12 cellular contexts compared by ENCODE assay signal in genomic region chr11:115616941-115617340, GRCh38.
DNase-seq lines count a peak whose midpoint lies in the region; ATAC-seq and TF ChIP-seq lines count a peak whose summit lies in the region.
"Had no signal": no experiment of that assay in that cellular context is flagged by ENCODE, and none has a peak within 500 bp of the region (broad histone marks: within the 10 kb centered on the region; RNA-seq: fewer than 3 reads in every experiment).

No MANE protein-coding gene starts in this region.

- 0 out of 2 replicates have a peak, but pooled peaks cover 3% of the 10 kb centered on the region for H3K9me3 ChIP-seq in AG04450 (ENCODE audit: control insufficient read depth, insufficient read depth, low read length)
- H3K9me3 ChIP-seq in adipocyte (ENCODE audit: control insufficient read depth, low read length), result peaks cover 7% of the 10 kb centered on the region
- H3K9me3 ChIP-seq: gastrocnemius medialis had no signal

- peak overlapping the region; percentile 47 for H3K27ac ChIP-seq in AG04450 (ENCODE audit: low read depth, low read length)
- H3K27ac ChIP-seq: gastrocnemius medialis had no signal

- H3K27me3 Mint-ChIP-seq in T-helper 2 cell treated with Interferon-gamma antibody and Interleukin-4, amounts not matched to agents 5 μg/mL and 100 μg/mL, for 36 hours (ENCODE audit: low read depth), result no peaks in the 10 kb centered on the region

- no peak overlapping the region for H3K4me3 ChIP-seq in AG04450 (ENCODE audit: low read depth, low read length)
- H3K4me3 ChIP-seq in adipocyte (ENCODE audit: low read length), result no peak overlapping the region
- H3K4me3 ChIP-seq: gastrocnemius medialis had no signal

- POLR2A ChIA-PET in AG04450 (lab: Yijun Ruan, JAX), result interaction anchor here (2.2 kb wide), 1 partner anchor 337 kb away, joined by 4 read pairs; no protein-coding TSS in a partner anchor
- POLR2A ChIA-PET in HEK293T (lab: Yijun Ruan, JAX), result no interaction called here

- no peaks in the 10 kb centered on the region for H3K36me3 Mint-ChIP-seq in T-helper 2 cell treated with Interferon-gamma antibody and Interleukin-4, amounts not matched to agents 5 μg/mL and 100 μg/mL, for 36 hours (ENCODE audit: low read depth)

- H3K9me3 Mint-ChIP-seq in T-helper 2 cell treated with Interferon-gamma antibody and Interleukin-4, amounts not matched to agents 5 μg/mL and 100 μg/mL, for 36 hours, result no peaks in the 10 kb centered on the region

- TF ChIP-seq CTCF in AG04450 (IDR thresholded peaks at IDR 0.05; ENCODE audit: low read depth, low read length), result no peak

- H3K27me3 ChIP-seq in AG04450 (ENCODE audit: control insufficient read depth, insufficient read depth, low read length), result no peaks in the 10 kb centered on the region
- H3K27me3 ChIP-seq in adipocyte (replicated peaks; ENCODE audit: control insufficient read depth, insufficient read depth, low read length), result peaks cover 30% of the 10 kb centered on the region
- H3K27me3 ChIP-seq: gastrocnemius medialis had no signal

- no peaks in the 10 kb centered on the region for H3K4me1 Mint-ChIP-seq in T-helper 2 cell treated with Interferon-gamma antibody and Interleukin-4, amounts not matched to agents 5 μg/mL and 100 μg/mL, for 36 hours (ENCODE audit: low read depth)

- CTCF ChIA-PET in AG04450 (lab: Charles Lee), result interaction anchor here (0.9 kb wide), 2 partner anchors 111 to 113 kb away, joined by 3 read pairs; partner anchors contain the start of gene CADM1
- CTCF ChIA-PET in HEK293T (lab: Yijun Ruan, JAX), result interaction anchor here (0.6 kb wide), 1 partner anchor 417 kb away, joined by 3 read pairs; no protein-coding TSS in a partner anchor

- peaks cover 9% of the 10 kb centered on the region for H3K4me1 ChIP-seq in adipocyte (ENCODE audit: control insufficient read depth, insufficient read depth, low read length)

- peak; percentile 41 for DNase-seq in AG04450 (ENCODE audit: low read depth, low spot score)
- DNase-seq in HEK293T (ENCODE audit: extremely low spot score), result no peak
- DNase-seq in adipocyte (ENCODE audit: low read depth), result peak; percentile 34
- DNase-seq in left cardiac atrium, result peak; percentile 34
- no peak for DNase-seq in T-helper 2 cell treated with Interferon-gamma antibody and Interleukin-4, amounts not matched to agents 5 μg/mL and 100 μg/mL, for 36 hours (ENCODE audit: low spot score)
- no peak for DNase-seq in NCI-H1092 treated with DMSO at 0.1 percent for 48 hours (lab: John Stamatoyannopoulos, UW)
- DNase-seq: activated CD4-positive, alpha-beta T cell treated with anti-CD3 and anti-CD28 coated beads, Interleukin-2, amount 50 U/mL, for 1 hour; C1 segment of cervical spinal cord; gastrocnemius medialis; NCI-H1694 had no signal

- no peak overlapping the region for H3K9ac ChIP-seq in adipocyte (ENCODE audit: low read length)

- no peaks in the 10 kb centered on the region for H3K36me3 ChIP-seq in adipocyte (ENCODE audit: control insufficient read depth, insufficient read depth, low read length, severe bottlenecking)
- H3K36me3 ChIP-seq: gastrocnemius medialis had no signal

- H3K4me3 Mint-ChIP-seq in T-helper 2 cell treated with Interferon-gamma antibody and Interleukin-4, amounts not matched to agents 5 μg/mL and 100 μg/mL, for 36 hours, result no peak overlapping the region

- no peak overlapping the region for H3K27ac Mint-ChIP-seq in T-helper 2 cell treated with Interferon-gamma antibody and Interleukin-4, amounts not matched to agents 5 μg/mL and 100 μg/mL, for 36 hours

- peak in 1 of 2 donors; percentile 73 for ATAC-seq in left cardiac atrium
- ATAC-seq in GM19035 (IDR thresholded peaks at IDR 0.05; ENCODE audit: unreplicated experiment), result no peak
- ATAC-seq in HG03135 (IDR thresholded peaks at IDR 0.05; ENCODE audit: unreplicated experiment), result no peak
- ATAC-seq: gastrocnemius medialis had no signal

- intact Hi-C loops in left cardiac atrium (cut with DNase I), result no loop called here

TF ChIP-seq in HEK293T, 16 proteins besides CTCF, POLR2A, EP300 and RAD21:
- TF ChIP-seq BHLHE40 (IDR thresholded peaks at IDR 0.05; ENCODE audit: borderline replicate concordance) (no peak), ELF4 (IDR thresholded peaks at IDR 0.05) (no peak), PKNOX1 (IDR thresholded peaks at IDR 0.05) (peak; percentile 36; the same call in 1 of the 2 replicates), FOXK2 (IDR thresholded peaks at IDR 0.05) (no peak)

Comparison
In these comparisons a context has a peak if more than half of its experiments do, and no peak if none do; other contexts are left out.
1. DNase-seq: peak in AG04450 (single experiment), adipocyte (single experiment) and left cardiac atrium (single experiment); none in HEK293T (single experiment), T-helper 2 cell treated with Interferon-gamma antibody and Interleukin-4, amounts not matched to agents 5 μg/mL and 100 μg/mL, for 36 hours (single experiment) and NCI-H1092 treated with DMSO at 0.1 percent for 48 hours (single experiment).